ENCODE assay signal across 28 cellular contexts in genomic region chr4:6567218-6567617, GRCh38.
"Had no signal": no experiment of that assay in that cellular context is flagged by ENCODE, and none has a peak within 500 bp of the region (broad histone marks: within the 10 kb centered on the region; RNA-seq: fewer than 3 reads in every experiment).

No MANE protein-coding gene starts in this region.

- H3K36me3 ChIP-seq: ovary, right lobe of liver, sigmoid colon, stomach, thoracic aorta, thyroid gland, tibial nerve, upper lobe of left lung, vagina had no signal

- H3K9me3 Mint-ChIP-seq: natural killer cell treated with Interleukin-12 subunit alpha and Interleukin-12 subunit beta and Interleukin-15 and Interleukin-18, amount 100 ng/mL, for 72 hours; neural crest cell; stimulated activated effector memory CD8-positive, alpha-beta T cell treated with anti-CD3 and anti-CD28 coated beads, Interleukin-12 subunit alpha, Interleukin-12 subunit beta, amount 100 ng/mL, for 72 hours; stimulated activated naive CD8-positive, alpha-beta T cell treated with anti-CD3 and anti-CD28 coated beads, Interleukin-15, Interleukin-2, amounts not matched to agents 100 ng/mL and 50 ng/mL, for 24 hours had no signal

- H3K79me2 ChIP-seq: parathyroid adenoma had no signal

- DNase-seq: nephron progenitor cell; occipital lobe; ovary; psoas muscle; right lobe of liver; sigmoid colon; small intestine; stimulated activated CD4-positive, alpha-beta T cell treated with anti-CD3 and anti-CD28 coated beads, Interleukin-15, amount 100 ng/mL, for 24 hours; stimulated activated CD4-positive, alpha-beta T cell treated with anti-CD3 and anti-CD28 coated beads, Interleukin-2, amount 100 ng/mL, for 24 hours; stimulated activated CD4-positive, alpha-beta T cell treated with anti-CD3 and anti-CD28 coated beads, Interleukin-2, amount 100 ng/mL, for 48 hours; stimulated activated CD4-positive, alpha-beta T cell treated with anti-CD3 and anti-CD28 coated beads, Interleukin-4, amount 100 ng/mL, for 24 hours; stimulated activated naive B cell treated with anti-CD40 and anti-IgM and Interleukin-4, amounts not matched to agents 10 μg/mL and 1 μg/mL and 100 μg/mL, for 72 hours; stimulated activated naive CD4-positive, alpha-beta T cell treated with Interleukin-2 at 50 U/mL for 16 hours; stomach; thyroid gland; trophoblast cell; upper lobe of left lung had no signal

- H3K27me3 ChIP-seq: ovary, vagina had no signal

- H3K4me3 ChIP-seq: ovary, psoas muscle, right lobe of liver, sigmoid colon, stomach, thoracic aorta, thyroid gland, tibial nerve, upper lobe of left lung, vagina had no signal

- H3K4me1 ChIP-seq: parathyroid adenoma had no signal

- H3K4me1 Mint-ChIP-seq: nephron progenitor cell; neural crest cell; stimulated activated effector memory CD8-positive, alpha-beta T cell treated with anti-CD3 and anti-CD28 coated beads, Interleukin-12 subunit alpha, Interleukin-12 subunit beta, amount 100 ng/mL, for 72 hours had no signal

- H3K36me3 Mint-ChIP-seq: natural killer cell treated with Interleukin-12 subunit alpha and Interleukin-12 subunit beta and Interleukin-15 and Interleukin-18, amount 100 ng/mL, for 72 hours had no signal

- H3K4me3 Mint-ChIP-seq: natural killer cell treated with Interleukin-12 subunit alpha and Interleukin-12 subunit beta and Interleukin-15 and Interleukin-18, amount 100 ng/mL, for 72 hours; nephron progenitor cell; neural crest cell; stimulated activated effector memory CD8-positive, alpha-beta T cell treated with anti-CD3 and anti-CD28 coated beads, Interleukin-12 subunit alpha, Interleukin-12 subunit beta, amount 100 ng/mL, for 72 hours; stimulated activated naive B cell treated with anti-CD40 and anti-IgM and Interleukin-4, amounts not matched to agents 10 μg/mL and 1 μg/mL and 100 μg/mL, for 72 hours; stimulated activated naive CD8-positive, alpha-beta T cell treated with anti-CD3 and anti-CD28 coated beads, Interleukin-15, Interleukin-2, amounts not matched to agents 100 ng/mL and 50 ng/mL, for 24 hours had no signal

- H3K9ac ChIP-seq: parathyroid adenoma had no signal

- H3K9me3 ChIP-seq: ovary, psoas muscle, right lobe of liver, sigmoid colon, stomach, thoracic aorta, thyroid gland, tibial nerve, upper lobe of left lung, vagina had no signal

- H2AFZ ChIP-seq: parathyroid adenoma had no signal

- ATAC-seq: natural killer cell treated with Interleukin-12 subunit alpha and Interleukin-12 subunit beta and Interleukin-15 and Interleukin-18, amount 100 ng/mL, for 72 hours; psoas muscle; right cardiac atrium; right lobe of liver; stimulated activated effector memory CD8-positive, alpha-beta T cell treated with anti-CD3 and anti-CD28 coated beads, Interleukin-12 subunit alpha, Interleukin-12 subunit beta, amount 100 ng/mL, for 72 hours; stimulated activated naive B cell treated with anti-CD40 and anti-IgM and Interleukin-4, amounts not matched to agents 10 μg/mL and 1 μg/mL and 100 μg/mL, for 72 hours had no signal

- FAIRE-seq: small intestine, urothelium cell line had no signal

- H3K27ac ChIP-seq: ovary, parathyroid adenoma, psoas muscle, right lobe of liver, sigmoid colon, stomach, thoracic aorta, thyroid gland, tibial nerve, upper lobe of left lung, vagina had no signal

- H3K27ac Mint-ChIP-seq: natural killer cell treated with Interleukin-12 subunit alpha and Interleukin-12 subunit beta and Interleukin-15 and Interleukin-18, amount 100 ng/mL, for 72 hours; nephron progenitor cell; progenitor cell of endocrine pancreas; stimulated activated effector memory CD8-positive, alpha-beta T cell treated with anti-CD3 and anti-CD28 coated beads, Interleukin-12 subunit alpha, Interleukin-12 subunit beta, amount 100 ng/mL, for 72 hours; stimulated activated naive B cell treated with anti-CD40 and anti-IgM and Interleukin-4, amounts not matched to agents 10 μg/mL and 1 μg/mL and 100 μg/mL, for 72 hours; stimulated activated naive CD8-positive, alpha-beta T cell treated with anti-CD3 and anti-CD28 coated beads, Interleukin-15, Interleukin-2, amounts not matched to agents 100 ng/mL and 50 ng/mL, for 24 hours had no signal
